Comparison of ENCODE assay signal across 10 cellular contexts in the genomic region with DNA sequence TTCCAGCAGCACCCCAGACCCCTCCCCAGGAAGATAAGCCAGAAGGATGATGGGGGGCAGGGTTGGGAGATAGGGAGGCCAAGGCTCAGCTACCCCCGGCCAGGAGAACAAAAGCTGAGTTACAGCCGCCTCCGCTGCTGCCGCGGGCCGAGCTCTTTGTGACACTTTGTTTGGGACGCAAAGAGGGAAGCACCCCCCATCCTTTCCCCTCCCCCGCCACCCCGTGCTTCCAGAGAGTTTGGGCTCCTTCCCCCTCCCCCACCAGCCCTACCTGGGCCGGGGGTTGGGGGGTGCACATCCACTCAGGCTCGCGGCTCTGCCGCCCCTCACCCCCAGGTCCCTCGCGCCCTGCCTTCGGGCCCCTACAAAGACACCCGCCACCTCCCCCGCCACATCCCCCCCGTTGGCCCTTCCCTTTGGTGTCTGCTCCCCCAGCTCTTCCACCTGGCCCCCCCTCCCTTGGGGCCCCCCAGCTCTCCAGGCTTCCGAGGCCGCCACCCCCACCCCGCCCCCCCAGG. TPM values are rescaled to one million over a fixed set of nuclear protein-coding genes. Genes with fewer than 3 reads are reported as not detected.
DNase-seq lines count a peak whose midpoint lies in the region; ATAC-seq and TF ChIP-seq lines count a peak whose summit lies in the region.
"Had no signal": no experiment of that assay in that cellular context is flagged by ENCODE, and none has a peak within 500 bp of the region (broad histone marks: within the 10 kb centered on the region; RNA-seq: fewer than 3 reads in every experiment).

No MANE protein-coding gene starts in this region.

- intact Hi-C loops in heart left ventricle (cut with DNase I) = loop anchor here in 2 of 10 donors (10.0 kb wide), 1 partner anchor 483 kb away; no protein-coding TSS in a partner anchor
- intact Hi-C loops in gastrocnemius medialis (cut with DNase I; ENCODE audit: low total_unique reads) = loop anchor here (5.0 kb wide), 2 partner anchors 40 to 415 kb away; a partner anchor contains a TSS

- H3K4me3 ChIP-seq in H7 (ENCODE audit: insufficient read depth, low read depth, low read length) (peak overlapping the region; percentile 60), WERI-Rb-1 (ENCODE audit: low read depth, low read length) (peak overlapping the region; percentile 74), heart left ventricle (peak overlapping the region; percentile 10 to 86 (median 65)), gastrocnemius medialis (peak overlapping the region; percentile 48 to 76 (median 60))

- H3K9me3 ChIP-seq in WERI-Rb-1 (ENCODE audit: severe bottlenecking) (no peaks in the 10 kb centered on the region), heart left ventricle (no peaks in the 10 kb centered on the region), gastrocnemius medialis (no peaks in the 10 kb centered on the region)

- peak in 2 of 4 donors; percentile 6 to 21 for ATAC-seq in heart left ventricle
- peak; percentile 11 to 25 for ATAC-seq in gastrocnemius medialis
- no peak for ATAC-seq in GM18870 (IDR thresholded peaks at IDR 0.05; ENCODE audit: unreplicated experiment)

- H3K4me1 ChIP-seq in heart left ventricle (peaks cover 0 to 42% (median 19%) of the 10 kb centered on the region in 12 donors), gastrocnemius medialis (peaks cover 15 to 24% of the 10 kb centered on the region in 2 donors)

- DNase-seq in H7 (peak; percentile 93), WERI-Rb-1 (peak; percentile 44), heart left ventricle (no peak), gastrocnemius medialis (no peak), glomerular visceral epithelial cell (ENCODE audit: extremely low spot score) (no peak), HK-2 (ENCODE audit: unreplicated experiment) (no peak), GM19240 (ENCODE audit: insufficient read length, low spot score) (no peak)

- TF ChIP-seq CTCF in WERI-Rb-1 (IDR thresholded peaks at IDR 0.05; ENCODE audit: low read depth, low read length) = no peak
- TF ChIP-seq CTCF in heart left ventricle (IDR thresholded peaks at IDR 0.05) = no peak
- no peak for TF ChIP-seq CTCF in gastrocnemius medialis (IDR thresholded peaks at IDR 0.05 in 4 of 5, conservative IDR thresholded peaks at IDR 0.05 in 1 of 5)

- H3K36me3 ChIP-seq in H7 (replicated peaks; ENCODE audit: control insufficient read depth, insufficient read depth, low read length) (peaks cover 1% of the 10 kb centered on the region), WERI-Rb-1 (peaks cover 17% of the 10 kb centered on the region), heart left ventricle (peaks cover 0 to 8% (median 4%) of the 10 kb centered on the region in 9 donors), gastrocnemius medialis (peaks cover 0 to 7% of the 10 kb centered on the region in 2 donors)

- 4 to 13% (median 4%) methylated on average over 16 to 22 of the region's 22 CpGs for WGBS in heart left ventricle, 4 donors

- peak overlapping the region; percentile 98 for H3K27ac ChIP-seq in WERI-Rb-1
- H3K27ac ChIP-seq in heart left ventricle = peak overlapping the region; percentile 57 to 94 (median 80)
- H3K27ac ChIP-seq in gastrocnemius medialis = peak overlapping the region; percentile 89 to 96 (median 92)

- TF ChIP-seq POLR2A in heart left ventricle (IDR thresholded peaks at IDR 0.05) (no peak), gastrocnemius medialis (IDR thresholded peaks at IDR 0.05) (no peak)

- H3K27me3 ChIP-seq in H7 (ENCODE audit: control insufficient read depth, insufficient read depth, low read length) = no peaks in the 10 kb centered on the region
- H3K27me3 ChIP-seq in WERI-Rb-1 (ENCODE audit: insufficient read depth, low read depth, severe bottlenecking) = no peaks in the 10 kb centered on the region
- no peaks in the 10 kb centered on the region for H3K27me3 ChIP-seq in heart left ventricle
- H3K27me3 ChIP-seq in gastrocnemius medialis = no peaks in the 10 kb centered on the region

- in situ Hi-C loops in gastrocnemius medialis (cut with MboI; ENCODE audit: low sequenced_read_pairs in 4 of 4) = loop anchor here in 2 of 4 donors (10.0 kb wide), 1 partner anchor 83 kb away; no protein-coding TSS in a partner anchor

RNA-seq across cellular contexts. Expression of a gene that starts 0.8 kb away (rescaled TPM):
- 71.2 and 90.3 TPM in 2 replicates for total RNA-seq in H7 (2014; rRNA removed; shearing (Covaris generic))
- total RNA-seq in heart left ventricle (10 to 100 TPM; 33.9 to 97.9 (median 38.2) TPM), gastrocnemius medialis (10 to 100 TPM; 25.9 to 48.9 (median 43.9) TPM)
- 10 to 100 TPM; 50.0 to 57.4 TPM for polyA plus RNA-seq in heart left ventricle

RNA-seq across cellular contexts. Expression of a gene that starts 3.2 kb away (rescaled TPM):
- total RNA-seq in H7 (2014; rRNA removed; shearing (Covaris generic)) = 0.31 and 0.78 TPM in 2 replicates
- total RNA-seq in heart left ventricle (under 1 TPM in 6 of 9 donors, not detected in 3; 0.19 to 0.79 (median 0.36) TPM), gastrocnemius medialis (under 1 TPM in 2 of 4 donors, not detected in 2; 0.19 to 0.35 TPM)
- polyA plus RNA-seq in heart left ventricle = under 1 TPM; 0.29 to 0.57 TPM

RNA-seq across cellular contexts. Expression of a gene that starts 27.6 kb away (rescaled TPM):
- 63.9 and 82.1 TPM in 2 replicates for total RNA-seq in H7 (2014; rRNA removed; shearing (Covaris generic))
- 10 to 100 TPM; 16.1 to 31.5 (median 18.8) TPM for total RNA-seq in heart left ventricle
- 10 to 100 TPM; 15.5 to 18.2 TPM for polyA plus RNA-seq in heart left ventricle
- total RNA-seq in gastrocnemius medialis = 10 to 100 TPM; 10.4 to 15.7 (median 12.9) TPM

RNA-seq across cellular contexts. Expression of a gene that starts 40.1 kb away (rescaled TPM):
- total RNA-seq in H7 (2014; rRNA removed; shearing (Covaris generic)) = not detected in 2 replicates
- total RNA-seq in heart left ventricle (not detected), gastrocnemius medialis (not detected)
- not detected for polyA plus RNA-seq in heart left ventricle
- total RNA-seq: myocyte, NCI-H460 had no signal

RNA-seq across cellular contexts. Expression of a gene that starts 55.5 kb away (rescaled TPM):
- not detected in 2 replicates for total RNA-seq in H7 (2014; rRNA removed; shearing (Covaris generic))
- not detected for total RNA-seq in heart left ventricle
- polyA plus RNA-seq in heart left ventricle = under 1 TPM in 1 of 2 donors, not detected in 1; 0.04 TPM
- total RNA-seq in gastrocnemius medialis = under 1 TPM in 1 of 4 donors, not detected in 3; 0.55 TPM
- total RNA-seq: myocyte, NCI-H460 had no signal

Comparison
In these comparisons a context has a peak if more than half of its experiments do, and no peak if none do; other contexts are left out.
1. DNase-seq: peak in H7 (single experiment) and WERI-Rb-1 (single experiment); none in heart left ventricle (0 of 5), gastrocnemius medialis (0 of 2), glomerular visceral epithelial cell (single experiment), HK-2 (single experiment) and GM19240 (single experiment).
2. Peak in every context shown above with its lines, with median percentiles within 50 percentile points of each other: H3K4me3 ChIP-seq and H3K27ac ChIP-seq.